20 cellular contexts compared by ENCODE assay signal in genomic region chr1:236148471-236148847, GRCh38. TPM values are rescaled to one million over a fixed set of nuclear protein-coding genes. Genes with fewer than 3 reads are reported as not detected.
DNase-seq lines count a peak whose midpoint lies in the region; ATAC-seq, FAIRE-seq and TF ChIP-seq lines count a peak whose summit lies in the region.
"Had no signal": no experiment of that assay in that cellular context is flagged by ENCODE, and none has a peak within 500 bp of the region (broad histone marks: within the 10 kb centered on the region; RNA-seq: fewer than 3 reads in every experiment).

No MANE protein-coding gene starts in this region.

- H3K27me3 Mint-ChIP-seq in T-helper 2 cell treated with Interferon-gamma antibody and Interleukin-4, amounts not matched to agents 5 μg/mL and 100 μg/mL, for 36 hours (ENCODE audit: low read depth): peaks cover 3% of the 10 kb centered on the region
- H3K27me3 Mint-ChIP-seq: activated CD4-positive, alpha-beta T cell treated with anti-CD3 and anti-CD28 coated beads, Interleukin-2, amount 10 ng/mL, durations not matched to agents 7 days and 5 days had no signal

- DNase-seq in GM12892 (ENCODE audit: insufficient read length): no peak
- DNase-seq in SK-MEL-5 (ENCODE audit: low read depth, low spot score): peak; percentile 81
- DNase-seq in fibroblast of peridontal ligament (ENCODE audit: extremely low read depth): peak; percentile 18
- peak; percentile 49 for DNase-seq in renal cortical epithelial cell (ENCODE audit: low read depth)
- no peak for DNase-seq in T-helper 2 cell treated with Interferon-gamma antibody and Interleukin-4, amounts not matched to agents 5 μg/mL and 100 μg/mL, for 36 hours (ENCODE audit: low spot score)
- DNase-seq in activated CD4-positive, alpha-beta T cell treated with anti-CD3 and anti-CD28 coated beads for 1 hour: no peak
- no peak for DNase-seq in SHP77 (lab: John Stamatoyannopoulos, UW)
- DNase-seq: activated CD4-positive, alpha-beta T cell treated with anti-CD3 and anti-CD28 coated beads, Interleukin-2, amount 10 ng/mL, durations not matched to agents 7 days and 5 days; effector CD4-positive, alpha-beta T cell; immature natural killer cell; lower lobe of right lung; naive thymus-derived CD4-positive, alpha-beta T cell; NCI-H1930; NCI-H446; NK-92 treated with Interleukin-12 subunit alpha and Interleukin-12 subunit beta, amount 100 ng/mL, for 24 hours; RPMI8226; stomach; upper lobe of left lung had no signal

- H3K27ac Mint-ChIP-seq in T-helper 2 cell treated with Interferon-gamma antibody and Interleukin-4, amounts not matched to agents 5 μg/mL and 100 μg/mL, for 36 hours: no peak overlapping the region
- H3K27ac Mint-ChIP-seq: activated CD4-positive, alpha-beta T cell treated with anti-CD3 and anti-CD28 coated beads, Interleukin-2, amount 10 ng/mL, durations not matched to agents 7 days and 5 days had no signal

- in situ Hi-C loops in SK-MEL-5 (cut with HindIII; ENCODE audit: low pct_unique_long_range_greater_than_20kb, low sequenced_read_pairs): no loop called here

- no peaks in the 10 kb centered on the region for H3K9me3 Mint-ChIP-seq in T-helper 2 cell treated with Interferon-gamma antibody and Interleukin-4, amounts not matched to agents 5 μg/mL and 100 μg/mL, for 36 hours
- H3K9me3 Mint-ChIP-seq: activated CD4-positive, alpha-beta T cell treated with anti-CD3 and anti-CD28 coated beads, Interleukin-2, amount 10 ng/mL, durations not matched to agents 7 days and 5 days; immature natural killer cell; naive thymus-derived CD4-positive, alpha-beta T cell had no signal

- peak; percentile 9 for FAIRE-seq in GM12892 (lab: Jason Lieb, UNC)

- H3K36me3 Mint-ChIP-seq in T-helper 2 cell treated with Interferon-gamma antibody and Interleukin-4, amounts not matched to agents 5 μg/mL and 100 μg/mL, for 36 hours (ENCODE audit: low read depth): no peaks in the 10 kb centered on the region

- peaks cover 4% of the 10 kb centered on the region for H3K4me1 Mint-ChIP-seq in T-helper 2 cell treated with Interferon-gamma antibody and Interleukin-4, amounts not matched to agents 5 μg/mL and 100 μg/mL, for 36 hours (ENCODE audit: low read depth)

- no peak overlapping the region for H3K4me3 Mint-ChIP-seq in T-helper 2 cell treated with Interferon-gamma antibody and Interleukin-4, amounts not matched to agents 5 μg/mL and 100 μg/mL, for 36 hours
- H3K4me3 Mint-ChIP-seq: activated CD4-positive, alpha-beta T cell treated with anti-CD3 and anti-CD28 coated beads, Interleukin-2, amount 10 ng/mL, durations not matched to agents 7 days and 5 days; immature natural killer cell; naive thymus-derived CD4-positive, alpha-beta T cell had no signal

- no peak for ATAC-seq in GM21381 (IDR thresholded peaks at IDR 0.05; ENCODE audit: unreplicated experiment)
- ATAC-seq: HCT116; naive thymus-derived CD4-positive, alpha-beta T cell had no signal

- no peak for TF ChIP-seq POLR2A in GM12892 (IDR thresholded peaks at IDR 0.05; ENCODE audit: low read depth, low read length)

RNA-seq across cellular contexts. Expression of gene GPR137B, which starts 6.1 kb away (rescaled TPM):
- 19.5 TPM for polyA plus RNA-seq in GM12892 (2012; ENCODE audit: missing spikeins)
- 105 and 115 TPM in 2 replicates for total RNA-seq in SK-MEL-5 (2014; rRNA removed; shearing (Covaris generic))
- polyA plus RNA-seq in SK-MEL-5 (2015; cell fraction: cytosol; rRNA removed): 148 and 164 TPM in 2 replicates
- polyA plus RNA-seq in SK-MEL-5 (2015; cell fraction: nucleus; rRNA removed): 51.7 and 52.5 TPM in 2 replicates
- 10.2 and 12.2 TPM in 2 replicates for total RNA-seq in renal cortical epithelial cell

Comparison
In these comparisons a context has a peak if more than half of its experiments do, and no peak if none do; other contexts are left out.
1. DNase-seq: peak in SK-MEL-5 (single experiment), fibroblast of peridontal ligament (single experiment) and renal cortical epithelial cell (single experiment); none in GM12892 (single experiment), T-helper 2 cell treated with Interferon-gamma antibody and Interleukin-4, amounts not matched to agents 5 μg/mL and 100 μg/mL, for 36 hours (single experiment), activated CD4-positive, alpha-beta T cell treated with anti-CD3 and anti-CD28 coated beads for 1 hour (single experiment) and SHP77 (0 of 2).